ENCODE assay signal across 21 cellular contexts in genomic region chr12:28104893-28105864, GRCh38.
"Had no signal": no experiment of that assay in that cellular context is flagged by ENCODE, and none has a peak within 500 bp of the region (broad histone marks: within the 10 kb centered on the region; RNA-seq: fewer than 3 reads in every experiment).

No MANE protein-coding gene starts in this region.

- H3K4me2 ChIP-seq: smooth muscle cell had no signal

- DNase-seq: activated CD4-positive, alpha-beta memory T cell treated with anti-CD3 and anti-CD28 coated beads, Interleukin-2, amount 10 ng/mL, durations not matched to agents 7 days and 5 days; activated CD4-positive, alpha-beta T cell treated with anti-CD3 and anti-CD28 coated beads for 48 hours; activated CD4-positive, CD25-positive, alpha-beta regulatory T cell; activated CD8-positive, alpha-beta memory T cell treated with anti-CD3 and anti-CD28 coated beads, Interleukin-2, amount 10 ng/mL, durations not matched to agents 7 days and 5 days; activated naive CD4-positive, alpha-beta T cell; activated naive CD8-positive, alpha-beta T cell treated with anti-CD3 and anti-CD28 coated beads for 36 hours; amygdala; brain microvascular endothelial cell; mesendoderm; naive thymus-derived CD8-positive, alpha-beta T cell; pancreas; right lobe of liver; stimulated activated CD4-positive, alpha-beta T cell treated with anti-CD3 and anti-CD28 coated beads, Interleukin-4, amount 100 ng/mL, for 1 hour; stimulated activated naive CD8-positive, alpha-beta T cell treated with anti-CD3 and anti-CD28 coated beads, Interleukin-15, amount 100 ng/mL, for 72 hours; T1000; testis had no signal

- H3K4me1 ChIP-seq: pancreas, right lobe of liver, testis had no signal

- H3K27ac Mint-ChIP-seq: activated CD4-positive, alpha-beta memory T cell treated with anti-CD3 and anti-CD28 coated beads, Interleukin-2, amount 10 ng/mL, durations not matched to agents 7 days and 5 days; activated CD8-positive, alpha-beta memory T cell treated with anti-CD3 and anti-CD28 coated beads, Interleukin-2, amount 10 ng/mL, durations not matched to agents 7 days and 5 days; activated naive CD8-positive, alpha-beta T cell treated with anti-CD3 and anti-CD28 coated beads for 36 hours; activated T-helper 17 cell treated with anti-CD3 and anti-CD28 coated beads, Interleukin-2, amount 50 U/mL, for 72 hours; stimulated activated naive CD8-positive, alpha-beta T cell treated with anti-CD3 and anti-CD28 coated beads, Interleukin-15, amount 100 ng/mL, for 72 hours; type B pancreatic cell had no signal

- H3K36me3 Mint-ChIP-seq: activated CD8-positive, alpha-beta memory T cell treated with anti-CD3 and anti-CD28 coated beads, Interleukin-2, amount 10 ng/mL, durations not matched to agents 7 days and 5 days; naive thymus-derived CD8-positive, alpha-beta T cell had no signal

- H3K9me3 ChIP-seq: pancreas, right lobe of liver, testis had no signal

- H3K27ac ChIP-seq: brain microvascular endothelial cell, coronary artery, pancreas, right lobe of liver, testis had no signal

- H3K4me3 Mint-ChIP-seq: activated CD4-positive, alpha-beta memory T cell treated with anti-CD3 and anti-CD28 coated beads, Interleukin-2, amount 10 ng/mL, durations not matched to agents 7 days and 5 days; activated CD8-positive, alpha-beta memory T cell treated with anti-CD3 and anti-CD28 coated beads, Interleukin-2, amount 10 ng/mL, durations not matched to agents 7 days and 5 days; activated naive CD8-positive, alpha-beta T cell treated with anti-CD3 and anti-CD28 coated beads for 36 hours; activated T-helper 17 cell treated with anti-CD3 and anti-CD28 coated beads, Interleukin-2, amount 50 U/mL, for 72 hours; central memory CD8-positive, alpha-beta T cell; naive thymus-derived CD8-positive, alpha-beta T cell; stimulated activated naive CD8-positive, alpha-beta T cell treated with anti-CD3 and anti-CD28 coated beads, Interleukin-15, amount 100 ng/mL, for 72 hours; type B pancreatic cell had no signal

- H3K36me3 ChIP-seq: brain microvascular endothelial cell, pancreas, right lobe of liver had no signal

- H3K9me3 Mint-ChIP-seq: activated CD4-positive, alpha-beta memory T cell treated with anti-CD3 and anti-CD28 coated beads, Interleukin-2, amount 10 ng/mL, durations not matched to agents 7 days and 5 days; activated naive CD8-positive, alpha-beta T cell treated with anti-CD3 and anti-CD28 coated beads for 36 hours; activated T-helper 17 cell treated with anti-CD3 and anti-CD28 coated beads, Interleukin-2, amount 50 U/mL, for 72 hours; central memory CD8-positive, alpha-beta T cell; naive thymus-derived CD8-positive, alpha-beta T cell; stimulated activated naive CD8-positive, alpha-beta T cell treated with anti-CD3 and anti-CD28 coated beads, Interleukin-15, amount 100 ng/mL, for 72 hours; type B pancreatic cell had no signal

- H3K27me3 Mint-ChIP-seq: activated naive CD8-positive, alpha-beta T cell treated with anti-CD3 and anti-CD28 coated beads for 36 hours; activated T-helper 17 cell treated with anti-CD3 and anti-CD28 coated beads, Interleukin-2, amount 50 U/mL, for 72 hours; central memory CD8-positive, alpha-beta T cell; stimulated activated naive CD8-positive, alpha-beta T cell treated with anti-CD3 and anti-CD28 coated beads, Interleukin-15, amount 100 ng/mL, for 72 hours; type B pancreatic cell had no signal

- H3K27me3 ChIP-seq: brain microvascular endothelial cell, pancreas, right lobe of liver, testis had no signal

- H3K4me3 ChIP-seq: coronary artery, pancreas, right lobe of liver, smooth muscle cell, testis had no signal

- FAIRE-seq: pancreas had no signal
